In genomic region chr15:68553994-68554715, GRCh38 we compare ENCODE assay signal across 9 cellular contexts. TPM values are rescaled to one million over a fixed set of nuclear protein-coding genes. Genes with fewer than 3 reads are reported as not detected.
DNase-seq lines count a peak whose midpoint lies in the region; ATAC-seq and TF ChIP-seq lines count a peak whose summit lies in the region.
"Had no signal": no experiment of that assay in that cellular context is flagged by ENCODE, and none has a peak within 500 bp of the region (broad histone marks: within the 10 kb centered on the region; RNA-seq: fewer than 3 reads in every experiment).

No MANE protein-coding gene starts in this region.

- H3K9me3 ChIP-seq in Karpas-422 (ENCODE audit: low read length) (no peaks in the 10 kb centered on the region), parathyroid adenoma (ENCODE audit: control insufficient read depth, low read length) (no peaks in the 10 kb centered on the region)

- H3K4me1 ChIP-seq in Karpas-422 (ENCODE audit: low read length) (peaks cover 9% of the 10 kb centered on the region), foreskin keratinocyte (peaks cover 8% of the 10 kb centered on the region), parathyroid adenoma (no peaks in the 10 kb centered on the region)

- H3K79me2 ChIP-seq in Karpas-422 (ENCODE audit: low read length) = no peaks in the 10 kb centered on the region
- no peaks in the 10 kb centered on the region for H3K79me2 ChIP-seq in parathyroid adenoma

- H4K20me1 ChIP-seq in Karpas-422 (ENCODE audit: insufficient read depth, low read depth, low read length) = 0 out of 2 replicates have a peak, but pooled peaks cover 5% of the 10 kb centered on the region

- DNase-seq in DMS 273 treated with DMSO at 0.1 percent for 48 hours (lab: John Stamatoyannopoulos, UW) (peak; percentile 13), Karpas-422 (peak; percentile 93), RPMI8226 (peak; percentile 86), foreskin keratinocyte (no peak)
- peak; percentile 35 for DNase-seq in activated T-helper 2 cell treated with anti-CD3 and anti-CD28 coated beads, Interferon-gamma antibody, Interleukin-2, Interleukin-4, amounts not matched to agents 10 μg/mL and 5 μg/mL and 100 μg/mL, durations not matched to agents 14 hours and 24 hours and 36 hours (ENCODE audit: low spot score)

- no peak overlapping the region for H3K27ac Mint-ChIP-seq in activated T-helper 2 cell treated with anti-CD3 and anti-CD28 coated beads, Interferon-gamma antibody, Interleukin-2, Interleukin-4, amounts not matched to agents 10 μg/mL and 5 μg/mL and 100 μg/mL, durations not matched to agents 14 hours and 24 hours and 36 hours
- H3K27ac Mint-ChIP-seq: T-helper 1 cell treated with Interleukin-12 subunit alpha and Interleukin-12 subunit beta and Interleukin-4 antibody, amounts not matched to agents 30 μg/mL and 1 μg/mL, for 36 hours had no signal

- H3K27me3 ChIP-seq in Karpas-422 (ENCODE audit: low read length) (no peaks in the 10 kb centered on the region), foreskin keratinocyte (peaks cover 4% of the 10 kb centered on the region), parathyroid adenoma (ENCODE audit: control insufficient read depth, insufficient read depth, low read length) (no peaks in the 10 kb centered on the region)

- H3K36me3 ChIP-seq in Karpas-422 (ENCODE audit: insufficient read depth, low read length) (no peaks in the 10 kb centered on the region), parathyroid adenoma (ENCODE audit: control insufficient read depth, insufficient read depth, low read length) (no peaks in the 10 kb centered on the region)

- H3K4me1 Mint-ChIP-seq in activated T-helper 2 cell treated with anti-CD3 and anti-CD28 coated beads, Interferon-gamma antibody, Interleukin-2, Interleukin-4, amounts not matched to agents 10 μg/mL and 5 μg/mL and 100 μg/mL, durations not matched to agents 14 hours and 24 hours and 36 hours (ENCODE audit: low read depth) = peaks cover 9% of the 10 kb centered on the region

- H3K27ac ChIP-seq in Karpas-422 (ENCODE audit: low read length) = no peak overlapping the region
- H3K27ac ChIP-seq in foreskin keratinocyte = no peak overlapping the region
- no peak overlapping the region for H3K27ac ChIP-seq in parathyroid adenoma

- H3K9ac ChIP-seq in Karpas-422 (ENCODE audit: low read length) (no peak overlapping the region), parathyroid adenoma (no peak overlapping the region)

- ATAC-seq in foreskin keratinocyte = peak; percentile 14
- no peak for ATAC-seq in GM18498 (IDR thresholded peaks at IDR 0.05; ENCODE audit: unreplicated experiment)
- ATAC-seq in HG02642 (IDR thresholded peaks at IDR 0.05; ENCODE audit: poor library complexity, unreplicated experiment) = no peak

- no peaks in the 10 kb centered on the region for H3K9me3 Mint-ChIP-seq in activated T-helper 2 cell treated with anti-CD3 and anti-CD28 coated beads, Interferon-gamma antibody, Interleukin-2, Interleukin-4, amounts not matched to agents 10 μg/mL and 5 μg/mL and 100 μg/mL, durations not matched to agents 14 hours and 24 hours and 36 hours
- H3K9me3 Mint-ChIP-seq: T-helper 1 cell treated with Interleukin-12 subunit alpha and Interleukin-12 subunit beta and Interleukin-4 antibody, amounts not matched to agents 30 μg/mL and 1 μg/mL, for 36 hours had no signal

- H3K27me3 Mint-ChIP-seq in activated T-helper 2 cell treated with anti-CD3 and anti-CD28 coated beads, Interferon-gamma antibody, Interleukin-2, Interleukin-4, amounts not matched to agents 10 μg/mL and 5 μg/mL and 100 μg/mL, durations not matched to agents 14 hours and 24 hours and 36 hours (ENCODE audit: low read depth) = peaks cover 45% of the 10 kb centered on the region

- H3K4me2 ChIP-seq in Karpas-422 (ENCODE audit: low read depth, low read length, poor library complexity, severe bottlenecking) (no peak overlapping the region), parathyroid adenoma (ENCODE audit: low read length) (no peak overlapping the region)

- intact Hi-C loops in activated T-helper 2 cell treated with anti-CD3 and anti-CD28 coated beads, Interferon-gamma antibody, Interleukin-2, Interleukin-4, amounts not matched to agents 10 μg/mL and 5 μg/mL and 100 μg/mL, durations not matched to agents 14 hours and 24 hours and 36 hours (cut with micrococcal nuclease) = loop anchor here (1.0 to 5.0 kb wide), 2 partner anchors 120 to 368 kb away; no protein-coding TSS in a partner anchor

- H3K36me3 Mint-ChIP-seq in activated T-helper 2 cell treated with anti-CD3 and anti-CD28 coated beads, Interferon-gamma antibody, Interleukin-2, Interleukin-4, amounts not matched to agents 10 μg/mL and 5 μg/mL and 100 μg/mL, durations not matched to agents 14 hours and 24 hours and 36 hours (ENCODE audit: low read depth) = no peaks in the 10 kb centered on the region

- H3K4me3 Mint-ChIP-seq in activated T-helper 2 cell treated with anti-CD3 and anti-CD28 coated beads, Interferon-gamma antibody, Interleukin-2, Interleukin-4, amounts not matched to agents 10 μg/mL and 5 μg/mL and 100 μg/mL, durations not matched to agents 14 hours and 24 hours and 36 hours (ENCODE audit: low read depth) = no peak overlapping the region
- H3K4me3 Mint-ChIP-seq: T-helper 1 cell treated with Interleukin-12 subunit alpha and Interleukin-12 subunit beta and Interleukin-4 antibody, amounts not matched to agents 30 μg/mL and 1 μg/mL, for 36 hours had no signal

- H3K4me3 ChIP-seq in Karpas-422 (ENCODE audit: low read length) (no peak overlapping the region), parathyroid adenoma (ENCODE audit: low read depth, low read length) (no peak overlapping the region)

- H3K9me2 ChIP-seq in Karpas-422 (replicated peaks; ENCODE audit: insufficient read depth, low read length) = no peaks in the 10 kb centered on the region

- TF ChIP-seq CTCF in foreskin keratinocyte (conservative IDR thresholded peaks at IDR 0.05) (peak; percentile 82), parathyroid adenoma (IDR thresholded peaks at IDR 0.05) (peak; percentile 30)

- H2AFZ ChIP-seq in Karpas-422 (ENCODE audit: low read length) = no peak overlapping the region
- no peak overlapping the region for H2AFZ ChIP-seq in parathyroid adenoma

RNA-seq across cellular contexts. Expression of gene CORO2B, which starts 24.6 kb away (rescaled TPM):
- total RNA-seq in Karpas-422 (2014; rRNA removed; shearing (Covaris generic); ENCODE audit: low replicate concordance) = 0.26 and 0.69 TPM in 2 replicates
- 0.41 and 0.43 TPM in 2 replicates for total RNA-seq in activated T-helper 2 cell treated with anti-CD3 and anti-CD28 coated beads, Interferon-gamma antibody, Interleukin-2, Interleukin-4, amounts not matched to agents 10 μg/mL and 5 μg/mL and 100 μg/mL, durations not matched to agents 14 hours and 24 hours and 36 hours
- total RNA-seq in foreskin keratinocyte = 0.46 and 0.68 TPM in 2 replicates
- 0.46 and 0.65 TPM in 2 replicates for polyA plus RNA-seq in foreskin keratinocyte

Comparison
In these comparisons a context has a peak if more than half of its experiments do, and no peak if none do; other contexts are left out.
1. DNase-seq: peak in DMS 273 treated with DMSO at 0.1 percent for 48 hours (single experiment), Karpas-422 (single experiment), RPMI8226 (single experiment) and activated T-helper 2 cell treated with anti-CD3 and anti-CD28 coated beads, Interferon-gamma antibody, Interleukin-2, Interleukin-4, amounts not matched to agents 10 μg/mL and 5 μg/mL and 100 μg/mL, durations not matched to agents 14 hours and 24 hours and 36 hours (single experiment); none in foreskin keratinocyte (0 of 2).